In the genomic region with DNA sequence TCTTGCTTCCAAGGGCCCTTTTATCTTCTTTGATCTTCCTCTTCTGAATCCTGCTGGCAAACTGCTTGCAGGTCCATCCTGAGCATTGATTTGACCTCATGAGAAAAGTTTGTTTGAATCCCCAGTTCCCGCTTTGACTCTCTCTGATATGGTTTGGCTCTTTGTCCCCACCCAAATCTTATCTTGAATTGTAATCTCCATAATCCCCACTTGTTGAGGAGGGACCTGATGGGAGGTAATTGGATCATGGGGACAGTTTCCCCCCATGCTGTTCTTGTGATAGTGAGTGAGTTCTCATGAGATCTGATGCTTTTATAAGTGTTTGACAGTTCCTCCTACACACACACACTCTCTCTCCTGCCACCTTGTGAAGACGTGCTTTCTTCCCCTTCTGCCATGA, we compare ENCODE assay signal across 37 cellular contexts.
"Had no signal": no experiment of that assay in that cellular context is flagged by ENCODE, and none has a peak within 500 bp of the region (broad histone marks: within the 10 kb centered on the region; RNA-seq: fewer than 3 reads in every experiment).

No MANE protein-coding gene starts in this region.

- ATAC-seq: activated naive CD4-positive, alpha-beta T cell treated with anti-CD3 and anti-CD28 coated beads, Interleukin-2, amount 50 U/mL, for 72 hours; activated naive CD8-positive, alpha-beta T cell treated with anti-CD3 and anti-CD28 coated beads, Interleukin-2, amount 50 U/mL, for 24 hours; activated T-cell treated with anti-CD3 and anti-CD28 coated beads, Interleukin-2, amount 50 U/mL, for 4 hours; activated T-cell treated with anti-CD3 and anti-CD28 coated beads, Interleukin-2, amount 50 U/mL, for 72 hours; activated T-helper 17 cell treated with anti-CD3 and anti-CD28 coated beads, Interleukin-2, amount 50 U/mL, for 72 hours; body of pancreas had no signal

- H3K4me1 ChIP-seq: adrenal gland, ascending aorta, body of pancreas, breast epithelium had no signal

- DNase-seq: activated effector memory CD4-positive, alpha-beta T cell treated with anti-CD3 and anti-CD28 coated beads, Interleukin-2, amount 50 U/mL, for 16 hours; activated effector memory CD4-positive, alpha-beta T cell treated with Interleukin-2 at 50 U/mL for 16 hours; activated gamma-delta T cell; activated gamma-delta T cell treated with Interleukin-2 at 50 U/mL for 16 hours; activated naive CD4-positive, alpha-beta T cell; activated naive CD4-positive, alpha-beta T cell treated with anti-CD3 and anti-CD28 coated beads for 36 hours; activated naive CD4-positive, alpha-beta T cell treated with anti-CD3 and anti-CD28 coated beads, Interleukin-2, amount 10 ng/mL, durations not matched to agents 7 days and 5 days; activated naive CD4-positive, alpha-beta T cell treated with anti-CD3 and anti-CD28 coated beads, Interleukin-2, amount 50 U/mL, for 16 hours; activated naive CD4-positive, alpha-beta T cell treated with Interleukin-2 at 50 U/mL for 16 hours; activated naive CD8-positive, alpha-beta T cell treated with anti-CD3 and anti-CD28 coated beads, Interleukin-2, amount 10 ng/mL, durations not matched to agents 7 days and 5 days; activated naive CD8-positive, alpha-beta T cell treated with anti-CD3 and anti-CD28 coated beads, Interleukin-2, amount 50 U/mL, for 24 hours; activated T-cell treated with anti-CD3 and anti-CD28 coated beads, Interleukin-2, amount 50 U/mL, for 1 hour; activated T-cell treated with anti-CD3 and anti-CD28 coated beads, Interleukin-2, amount 50 U/mL, for 24 hours; activated T-cell treated with anti-CD3 and anti-CD28 coated beads, Interleukin-2, amount 50 U/mL, for 4 hours; activated T-cell treated with anti-CD3 and anti-CD28 coated beads, Interleukin-2, amount 50 U/mL, for 48 hours; activated T-cell treated with anti-CD3 and anti-CD28 coated beads, Interleukin-2, amount 50 U/mL, for 72 hours; adrenal gland; amniotic stem cell; amygdala; anterior cingulate cortex; aorta; body of pancreas; brain microvascular endothelial cell; caudate nucleus; central memory CD4-positive, alpha-beta T cell; cerebellar nuclear complex had no signal

- H3K4me3 Mint-ChIP-seq: activated naive CD4-positive, alpha-beta T cell treated with anti-CD3 and anti-CD28 coated beads for 36 hours; activated naive CD4-positive, alpha-beta T cell treated with anti-CD3 and anti-CD28 coated beads, Interleukin-2, amount 10 ng/mL, durations not matched to agents 7 days and 5 days; activated naive CD4-positive, alpha-beta T cell treated with anti-CD3 and anti-CD28 coated beads, Interleukin-2, amount 50 U/mL, for 24 hours; activated naive CD8-positive, alpha-beta T cell; activated naive CD8-positive, alpha-beta T cell treated with anti-CD3 and anti-CD28 coated beads, Interleukin-2, amount 10 ng/mL, durations not matched to agents 7 days and 5 days; activated naive CD8-positive, alpha-beta T cell treated with anti-CD3 and anti-CD28 coated beads, Interleukin-2, amount 50 U/mL, for 24 hours; activated T-cell treated with anti-CD3 and anti-CD28 coated beads, Interleukin-2, amount 50 U/mL, for 24 hours; activated T-cell treated with anti-CD3 and anti-CD28 coated beads, Interleukin-2, amount 50 U/mL, for 4 hours; activated T-cell treated with anti-CD3 and anti-CD28 coated beads, Interleukin-2, amount 50 U/mL, for 72 hours; activated T-helper 1 cell treated with anti-CD3 and anti-CD28 coated beads, Interleukin-12 subunit alpha, Interleukin-12 subunit beta, Interleukin-2, Interleukin-4 antibody, amounts not matched to agents 30 ng/mL and 10 ng/mL and 1 ng/mL, durations not matched to agents 14 hours and 24 hours and 36 hours; activated T-helper 17 cell treated with anti-CD3 and anti-CD28 coated beads, Interleukin-2, amount 50 U/mL, for 72 hours; brain; central memory CD8-positive, alpha-beta T cell had no signal

- H3K9me3 Mint-ChIP-seq: central memory CD8-positive, alpha-beta T cell had no signal

- H3K4me1 Mint-ChIP-seq: activated naive CD8-positive, alpha-beta T cell treated with anti-CD3 and anti-CD28 coated beads, Interleukin-2, amount 10 ng/mL, durations not matched to agents 7 days and 5 days; activated T-helper 17 cell treated with anti-CD3 and anti-CD28 coated beads, Interleukin-2, amount 50 U/mL, for 72 hours; central memory CD8-positive, alpha-beta T cell had no signal

- H3K27ac ChIP-seq: adrenal gland, ascending aorta, body of pancreas, brain microvascular endothelial cell, breast epithelium, cardiac muscle cell had no signal

- H3K27me3 Mint-ChIP-seq: activated naive CD4-positive, alpha-beta T cell treated with anti-CD3 and anti-CD28 coated beads, Interleukin-2, amount 10 ng/mL, durations not matched to agents 7 days and 5 days; activated naive CD4-positive, alpha-beta T cell treated with anti-CD3 and anti-CD28 coated beads, Interleukin-2, amount 50 U/mL, for 24 hours; activated naive CD8-positive, alpha-beta T cell; activated naive CD8-positive, alpha-beta T cell treated with anti-CD3 and anti-CD28 coated beads, Interleukin-2, amount 10 ng/mL, durations not matched to agents 7 days and 5 days had no signal

- H3K4me3 ChIP-seq: adrenal gland, ascending aorta, body of pancreas, breast epithelium, cardiac muscle cell had no signal

- H3K27ac Mint-ChIP-seq: activated naive CD4-positive, alpha-beta T cell treated with anti-CD3 and anti-CD28 coated beads for 36 hours; activated naive CD4-positive, alpha-beta T cell treated with anti-CD3 and anti-CD28 coated beads, Interleukin-2, amount 10 ng/mL, durations not matched to agents 7 days and 5 days; activated naive CD4-positive, alpha-beta T cell treated with anti-CD3 and anti-CD28 coated beads, Interleukin-2, amount 50 U/mL, for 24 hours; activated naive CD4-positive, alpha-beta T cell treated with anti-CD3 and anti-CD28 coated beads, Interleukin-2, amount 50 U/mL, for 72 hours; activated naive CD8-positive, alpha-beta T cell; activated naive CD8-positive, alpha-beta T cell treated with anti-CD3 and anti-CD28 coated beads, Interleukin-2, amount 10 ng/mL, durations not matched to agents 7 days and 5 days; activated naive CD8-positive, alpha-beta T cell treated with anti-CD3 and anti-CD28 coated beads, Interleukin-2, amount 50 U/mL, for 24 hours; activated T-cell treated with anti-CD3 and anti-CD28 coated beads, Interleukin-2, amount 50 U/mL, for 24 hours; activated T-cell treated with anti-CD3 and anti-CD28 coated beads, Interleukin-2, amount 50 U/mL, for 72 hours; activated T-helper 1 cell treated with anti-CD3 and anti-CD28 coated beads, Interleukin-12 subunit alpha, Interleukin-12 subunit beta, Interleukin-2, Interleukin-4 antibody, amounts not matched to agents 30 ng/mL and 10 ng/mL and 1 ng/mL, durations not matched to agents 14 hours and 24 hours and 36 hours; activated T-helper 17 cell treated with anti-CD3 and anti-CD28 coated beads, Interleukin-2, amount 50 U/mL, for 72 hours; activated T-helper 2 cell treated with anti-CD3 and anti-CD28 coated beads, Interferon-gamma antibody, Interleukin-2, Interleukin-4, amounts not matched to agents 10 μg/mL and 5 μg/mL and 100 μg/mL, durations not matched to agents 14 hours and 24 hours and 36 hours; brain had no signal

- H3K9me3 ChIP-seq: adrenal gland, ascending aorta, breast epithelium had no signal

- H3K36me3 ChIP-seq: adrenal gland, ascending aorta, brain microvascular endothelial cell, breast epithelium, cardiac muscle cell had no signal

- H3K27me3 ChIP-seq: adrenal gland, ascending aorta, body of pancreas, brain microvascular endothelial cell, breast epithelium, cardiac muscle cell had no signal

- H3K36me3 Mint-ChIP-seq: activated naive CD4-positive, alpha-beta T cell treated with anti-CD3 and anti-CD28 coated beads, Interleukin-2, amount 10 ng/mL, durations not matched to agents 7 days and 5 days; activated naive CD4-positive, alpha-beta T cell treated with anti-CD3 and anti-CD28 coated beads, Interleukin-2, amount 50 U/mL, for 24 hours; activated naive CD8-positive, alpha-beta T cell; activated naive CD8-positive, alpha-beta T cell treated with anti-CD3 and anti-CD28 coated beads, Interleukin-2, amount 10 ng/mL, durations not matched to agents 7 days and 5 days; brain had no signal
